16 cellular contexts compared by ENCODE assay signal in genomic region chr13:113843063-113843654, GRCh38. TPM values are rescaled to one million over a fixed set of nuclear protein-coding genes. Genes with fewer than 3 reads are reported as not detected.
DNase-seq lines count a peak whose midpoint lies in the region; ATAC-seq and TF ChIP-seq lines count a peak whose summit lies in the region.
"Had no signal": no experiment of that assay in that cellular context is flagged by ENCODE, and none has a peak within 500 bp of the region (broad histone marks: within the 10 kb centered on the region; RNA-seq: fewer than 3 reads in every experiment).

No MANE protein-coding gene starts in this region.

- H3K27ac Mint-ChIP-seq in chondrocyte (ENCODE audit: unreplicated experiment), result no peak overlapping the region
- no peak overlapping the region for H3K27ac Mint-ChIP-seq in activated CD4-positive, alpha-beta memory T cell treated with anti-CD3 and anti-CD28 coated beads, Interleukin-2, amount 10 ng/mL, durations not matched to agents 7 days and 5 days

- peaks cover 0 to 34% (median 7%) of the 10 kb centered on the region in 11 experiments; a peak in 11 of 22 replicates for H3K27me3 ChIP-seq in BLaER1 treated with 17β-estradiol and CSF1 and Interleukin-3, amounts not matched to agents 10 nM and 100 nM
- no peaks in the 10 kb centered on the region for H3K27me3 ChIP-seq in right cardiac atrium (ENCODE audit: control insufficient read depth, insufficient read depth)

- 84% methylated on average over 30 of the region's 30 CpGs for WGBS in right cardiac atrium

- H3K27ac ChIP-seq in BLaER1 treated with 17β-estradiol and CSF1 and Interleukin-3, amounts not matched to agents 10 nM and 100 nM, result peak overlapping the region in 8 of 11 experiments; percentile 31 to 81 (median 67); a peak in 15 of 22 replicates
- H3K27ac ChIP-seq in right cardiac atrium (ENCODE audit: low read length), result no peak overlapping the region
- H3K27ac ChIP-seq: A549, C4-2B had no signal

- peak overlapping the region in 7 of 11 experiments; percentile 20 to 67 (median 37); a peak in 9 of 22 replicates for H3K9ac ChIP-seq in BLaER1 treated with 17β-estradiol and CSF1 and Interleukin-3, amounts not matched to agents 10 nM and 100 nM

- no peak overlapping the region for H3K4me3 Mint-ChIP-seq in chondrocyte (ENCODE audit: unreplicated experiment)
- H3K4me3 Mint-ChIP-seq in activated CD4-positive, alpha-beta memory T cell treated with anti-CD3 and anti-CD28 coated beads, Interleukin-2, amount 10 ng/mL, durations not matched to agents 7 days and 5 days, result no peak overlapping the region

- ATAC-seq in right cardiac atrium, result no peak
- ATAC-seq: A549, Panc1 had no signal

- H3K36me3 ChIP-seq in BLaER1 treated with 17β-estradiol and CSF1 and Interleukin-3, amounts not matched to agents 10 nM and 100 nM, result peaks cover 0 to 77% (median 15%) of the 10 kb centered on the region in 11 experiments; a peak in 9 of 22 replicates

- H3K4me2 ChIP-seq in BLaER1 treated with 17β-estradiol and CSF1 and Interleukin-3, amounts not matched to agents 10 nM and 100 nM, result peak overlapping the region; percentile 56 to 92 (median 82)
- H3K4me2 ChIP-seq: A549 had no signal

- intact Hi-C loops in right cardiac atrium (cut with DNase I) (no loop called here), posterior vena cava (cut with DNase I) (no loop called here)

- H3K4me1 ChIP-seq in BLaER1 treated with 17β-estradiol and CSF1 and Interleukin-3, amounts not matched to agents 10 nM and 100 nM, result peaks cover 57 to 90% (median 84%) of the 10 kb centered on the region in 10 experiments
- peaks cover 16% of the 10 kb centered on the region for H3K4me1 ChIP-seq in right cardiac atrium (ENCODE audit: control insufficient read depth, insufficient read depth, low read length)

- no peak for TF ChIP-seq CTCF in chondrocyte (IDR thresholded peaks at IDR 0.05)

- H4K20me1 ChIP-seq in BLaER1 treated with 17β-estradiol and CSF1 and Interleukin-3, amounts not matched to agents 10 nM and 100 nM, result peaks cover 25 to 98% (median 67%) of the 10 kb centered on the region in 11 experiments; a peak in 21 of 22 replicates

- peaks cover 8% of the 10 kb centered on the region for H3K36me3 Mint-ChIP-seq in chondrocyte (ENCODE audit: low read depth)
- peaks cover 3% of the 10 kb centered on the region for H3K36me3 Mint-ChIP-seq in activated CD4-positive, alpha-beta memory T cell treated with anti-CD3 and anti-CD28 coated beads, Interleukin-2, amount 10 ng/mL, durations not matched to agents 7 days and 5 days (ENCODE audit: low read depth)

- peak overlapping the region in 1 of 10 experiments; percentile 19; a peak in 1 of 20 replicates for H3K4me3 ChIP-seq in BLaER1 treated with 17β-estradiol and CSF1 and Interleukin-3, amounts not matched to agents 10 nM and 100 nM
- H3K4me3 ChIP-seq in right cardiac atrium (ENCODE audit: low read length), result no peak overlapping the region
- H3K4me3 ChIP-seq: A549 had no signal

- peaks cover 0 to 17% (median 4%) of the 10 kb centered on the region in 11 experiments; a peak in 10 of 22 replicates for H3K9me3 ChIP-seq in BLaER1 treated with 17β-estradiol and CSF1 and Interleukin-3, amounts not matched to agents 10 nM and 100 nM (replicated peaks in 1 of 11)
- H3K9me3 ChIP-seq in right cardiac atrium (ENCODE audit: control insufficient read depth, low read length), result no peaks in the 10 kb centered on the region

- POLR2A ChIA-PET in activated CD4-positive, alpha-beta memory T cell treated with anti-CD3 and anti-CD28 coated beads, Interleukin-2, amount 10 ng/mL, durations not matched to agents 7 days and 5 days (lab: Charles Lee), result no interaction called here

- CTCF ChIA-PET in activated CD4-positive, alpha-beta memory T cell treated with anti-CD3 and anti-CD28 coated beads, Interleukin-2, amount 10 ng/mL, durations not matched to agents 7 days and 5 days (lab: Charles Lee), result no interaction called here

- no peaks in the 10 kb centered on the region for H3K9me3 Mint-ChIP-seq in chondrocyte (ENCODE audit: low read depth)
- H3K9me3 Mint-ChIP-seq in activated CD4-positive, alpha-beta memory T cell treated with anti-CD3 and anti-CD28 coated beads, Interleukin-2, amount 10 ng/mL, durations not matched to agents 7 days and 5 days, result peaks cover 9% of the 10 kb centered on the region

- H3K27me3 Mint-ChIP-seq in chondrocyte (ENCODE audit: low read depth), result no peaks in the 10 kb centered on the region
- peaks cover 4% of the 10 kb centered on the region for H3K27me3 Mint-ChIP-seq in activated CD4-positive, alpha-beta memory T cell treated with anti-CD3 and anti-CD28 coated beads, Interleukin-2, amount 10 ng/mL, durations not matched to agents 7 days and 5 days

- peak; percentile 91 for DNase-seq in chondrocyte (ENCODE audit: low spot score)
- peak in 2 of 3 donors; percentile 45 to 50 for DNase-seq in right cardiac atrium
- DNase-seq in posterior vena cava (ENCODE audit: low spot score), result peak; percentile 74
- DNase-seq in activated CD4-positive, alpha-beta memory T cell treated with anti-CD3 and anti-CD28 coated beads, Interleukin-2, amount 10 ng/mL, durations not matched to agents 7 days and 5 days, result no peak
- DNase-seq in middle frontal gyrus (ENCODE audit: extremely low spot score, low spot score), result no peak
- DNase-seq in NCI-H2171 (lab: John Stamatoyannopoulos, UW), result no peak
- DNase-seq in NCI-H1417 (lab: John Stamatoyannopoulos, UW), result no peak
- DNase-seq: DMS 273 treated with DMSO at 0.1 percent for 48 hours, GOT3, KG1, NCI-H1436 treated with DMSO at 0.1 percent for 48 hours, NCI-H2029 treated with DMSO at 0.1 percent for 48 hours had no signal

- H3K4me1 Mint-ChIP-seq in chondrocyte (ENCODE audit: low read depth), result peaks cover 13% of the 10 kb centered on the region
- H3K4me1 Mint-ChIP-seq in activated CD4-positive, alpha-beta memory T cell treated with anti-CD3 and anti-CD28 coated beads, Interleukin-2, amount 10 ng/mL, durations not matched to agents 7 days and 5 days, result peaks cover 37% of the 10 kb centered on the region

RNA-seq across cellular contexts. Expression of gene GAS6, which starts 20.7 kb away (rescaled TPM):
- total RNA-seq in chondrocyte (83.7 to 113 TPM (median 111 TPM) in 3 replicates), right cardiac atrium (100 to 1,000 TPM; 197 to 213 (median 202) TPM), posterior vena cava (100 to 1,000 TPM; 201 to 215 TPM)
- polyA plus RNA-seq in right cardiac atrium, result 273 TPM
- total RNA-seq in activated CD4-positive, alpha-beta memory T cell treated with anti-CD3 and anti-CD28 coated beads, Interleukin-2, amount 10 ng/mL, durations not matched to agents 7 days and 5 days, result 1 to 10 TPM; 1.3 to 1.8 TPM

Comparison
In these comparisons a context has a peak if more than half of its experiments do, and no peak if none do; other contexts are left out.
1. DNase-seq: peak in chondrocyte (single experiment), right cardiac atrium (2 of 3) and posterior vena cava (single experiment); none in activated CD4-positive, alpha-beta memory T cell treated with anti-CD3 and anti-CD28 coated beads, Interleukin-2, amount 10 ng/mL, durations not matched to agents 7 days and 5 days (single experiment), middle frontal gyrus (single experiment), NCI-H2171 (single experiment) and NCI-H1417 (0 of 3).
2. RNA of gene GAS6, which starts 20.7 kb away (total RNA-seq): 201 to 215 TPM in posterior vena cava, 197 to 213 TPM in right cardiac atrium and 83.7 to 113 TPM in chondrocyte; 1.3 to 1.8 TPM in activated CD4-positive, alpha-beta memory T cell treated with anti-CD3 and anti-CD28 coated beads, Interleukin-2, amount 10 ng/mL, durations not matched to agents 7 days and 5 days; every median in the first group is over 10 times any median in the second.